In the genomic region with DNA sequence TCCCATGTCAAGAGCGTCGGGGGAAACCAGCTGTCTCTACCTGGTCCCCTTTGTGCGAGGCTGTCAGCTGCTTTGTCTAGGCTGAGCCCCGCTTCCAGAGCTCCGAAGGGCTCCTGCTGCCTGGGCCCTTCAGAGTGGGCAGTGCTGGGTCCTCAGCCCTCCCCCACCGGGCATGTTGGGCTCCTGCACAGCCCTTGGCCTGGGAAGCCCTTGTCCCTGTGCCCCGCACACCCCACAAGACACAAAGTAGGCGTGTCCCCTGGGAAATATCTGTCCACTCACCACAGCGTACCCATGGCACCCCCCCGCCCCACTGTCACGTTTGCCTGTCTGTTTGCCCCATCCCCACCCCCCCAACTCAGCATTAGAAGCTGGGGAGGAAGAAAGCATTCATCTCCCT, we compare ENCODE assay signal across 24 cellular contexts.
"Had no signal": no experiment of that assay in that cellular context is flagged by ENCODE, and none has a peak within 500 bp of the region (broad histone marks: within the 10 kb centered on the region; RNA-seq: fewer than 3 reads in every experiment).

No MANE protein-coding gene starts in this region.

- H3K4me3 ChIP-seq: gastroesophageal sphincter, hepatocyte, right lobe of liver, skin epidermis, thoracic aorta, uterus had no signal

- H3K27ac ChIP-seq: gastroesophageal sphincter, hepatocyte, right lobe of liver, skin epidermis, thoracic aorta, uterus had no signal

- H3K9me3 ChIP-seq: gastroesophageal sphincter, right lobe of liver, thoracic aorta, uterus had no signal

- H3K36me3 ChIP-seq: right lobe of liver, uterus had no signal

- ATAC-seq: gastroesophageal sphincter; naive thymus-derived CD8-positive, alpha-beta T cell; right lobe of liver; stimulated activated effector memory CD8-positive, alpha-beta T cell treated with anti-CD3 and anti-CD28 coated beads, Interleukin-12 subunit alpha, Interleukin-12 subunit beta, amount 100 ng/mL, for 72 hours had no signal

- H3K27me3 ChIP-seq: gastroesophageal sphincter, hepatocyte, right lobe of liver, uterus had no signal

- DNase-seq: activated CD4-positive, alpha-beta memory T cell treated with anti-CD3 and anti-CD28 coated beads for 36 hours; activated CD4-positive, alpha-beta T cell treated with anti-CD3 and anti-CD28 coated beads, Interleukin-2, amount 10 ng/mL, durations not matched to agents 24 days and 14 days; activated CD4-positive, CD25-positive, alpha-beta regulatory T cell treated with anti-CD3 and anti-CD28 coated beads, Interleukin-2, amount 50 U/mL, for 72 hours; activated CD8-positive, alpha-beta memory T cell treated with anti-CD3 and anti-CD28 coated beads, Interleukin-2, amount 50 U/mL, for 4 hours; activated gamma-delta T cell treated with Interleukin-2 at 50 U/mL for 16 hours; activated naive CD4-positive, alpha-beta T cell treated with anti-CD3 and anti-CD28 coated beads, Interleukin-2, amount 50 U/mL, for 16 hours; activated T-cell treated with anti-CD3 and anti-CD28 coated beads, Interleukin-2, amount 50 U/mL, for 1 hour; amygdala; cerebellar nuclear complex; cortex of kidney; islet precursor cell; mesenchymal stem cell; naive thymus-derived CD8-positive, alpha-beta T cell; occipital lobe; right lobe of liver; stimulated activated CD4-positive, alpha-beta T cell treated with anti-CD3 and anti-CD28 coated beads, Interleukin-4, amount 100 ng/mL, for 24 hours; T-helper 2 cell; trophoblast cell; uterus had no signal
